5 cellular contexts compared by ENCODE assay signal in the genomic region with DNA sequence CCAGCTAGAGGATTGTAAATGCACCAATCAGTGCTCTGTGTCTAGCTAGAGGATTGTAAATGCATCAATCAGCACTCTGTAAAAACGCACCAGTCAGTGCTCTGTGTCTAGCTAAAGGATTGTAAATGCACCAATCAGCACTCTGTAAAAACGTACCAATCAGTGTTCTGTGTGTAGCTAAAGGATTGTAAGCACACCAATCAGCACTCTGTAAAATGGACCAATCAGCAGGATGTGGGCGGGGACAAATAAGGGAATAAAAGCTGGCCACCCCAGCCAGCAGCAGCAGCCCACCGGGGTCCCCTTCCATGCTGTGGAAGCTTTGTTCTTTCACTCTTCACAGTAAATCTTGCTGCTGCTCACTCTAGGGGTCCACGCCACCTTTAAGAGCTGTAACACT.
A peak's percentile ranks its signal among the peaks of the same experiment; 100 is the strongest.
DNase-seq lines count a peak whose midpoint lies in the region; ATAC-seq, FAIRE-seq and TF ChIP-seq lines count a peak whose summit lies in the region.
"Not testable (repeated sequence)": the region's sequence is repeated elsewhere in the genome, so short reads cannot be mapped to it uniquely, and the experiment has no call there.

No MANE protein-coding gene starts in this region.

- peak overlapping the region; percentile 63 for H3K4me2 ChIP-seq in BLaER1
- not testable (repeated sequence) for H3K4me2 ChIP-seq in K562 (ENCODE audit: insufficient read depth, low read length); HepG2 (ENCODE audit: low read depth, low read length)

- FAIRE-seq in K562 (lab: Jason Lieb, UNC); HepG2 (lab: Jason Lieb, UNC): not testable (repeated sequence)

- POLR2A ChIA-PET in Panc1 (lab: Charles Lee) = not testable (repeated sequence)
- POLR2A ChIA-PET in K562 (lab: Yijun Ruan, JAX) (interaction anchor here (1.2 kb wide), 1 partner anchor 12 kb away, joined by 3 read pairs; no protein-coding TSS in a partner anchor), HepG2 (lab: Yijun Ruan, JAX) (interaction anchor here (1.4 kb wide), 1 partner anchor 32 kb away, joined by 3 read pairs; no protein-coding TSS in a partner anchor)

- TF ChIP-seq POLR2A in K562 (conservative IDR thresholded peaks at IDR 0.05); HepG2 (IDR thresholded peaks at IDR 0.05; ENCODE audit: insufficient read depth in 1 of 2, low read depth in 2 of 2, low read length in 2 of 2): not testable (repeated sequence)

- not testable (repeated sequence) for H3K27me3 ChIP-seq in BLaER1; Panc1 (ENCODE audit: control insufficient read depth, insufficient read depth, low read length); K562 (ENCODE audit: control insufficient read depth in 2 of 2, insufficient read depth in 2 of 2, low read length in 2 of 2); HepG2 (ENCODE audit: control insufficient read depth in 1 of 2, insufficient read depth in 2 of 2, low read length in 2 of 2); tibial artery

- not testable (repeated sequence) for H3K36me3 ChIP-seq in BLaER1; Panc1 (ENCODE audit: control insufficient read depth, insufficient read depth, low read length); K562 (ENCODE audit: control insufficient read depth, insufficient read depth, low read length); HepG2 (replicated peaks in 1 of 2; ENCODE audit: control insufficient read depth in 1 of 2, insufficient read depth in 2 of 2, low read length in 2 of 2); tibial artery

- WGBS in K562 (ENCODE audit: insufficient coverage, low coverage, missing lambda C conversion rate) = 4% methylated on average over 4 of the region's 5 CpGs
- WGBS in HepG2 (ENCODE audit: low lambda C conversion rate) = 75% methylated on average over 5 of the region's 5 CpGs

- not testable (repeated sequence) for H2AFZ ChIP-seq in K562 (ENCODE audit: low read depth, low read length); HepG2 (ENCODE audit: low read length)

- H3K4me1 ChIP-seq in BLaER1; Panc1 (ENCODE audit: control insufficient read depth, insufficient read depth, low read length); K562 (replicated peaks in 1 of 2; ENCODE audit: control insufficient read depth in 2 of 2, insufficient read depth in 2 of 2, low read length in 2 of 2): not testable (repeated sequence)
- H3K4me1 ChIP-seq in HepG2 (ENCODE audit: insufficient read depth, low read length) (peaks cover 10% of the 10 kb centered on the region), tibial artery (peaks cover 0 to 13% (median 0%) of the 10 kb centered on the region in 4 donors)

- H3K9me3 ChIP-seq in BLaER1; Panc1 (ENCODE audit: control insufficient read depth, insufficient read depth, low read depth, low read length); K562 (replicated peaks; ENCODE audit: control insufficient read depth, insufficient read depth, low read depth, low read length); HepG2 (ENCODE audit: low read length); tibial artery: not testable (repeated sequence)

- not testable (repeated sequence) for H3K9ac ChIP-seq in BLaER1; K562 (ENCODE audit: insufficient read depth in 1 of 2, low read depth in 2 of 2, low read length in 2 of 2); HepG2 (ENCODE audit: insufficient read depth, low read depth, low read length)

- CTCF ChIA-PET in Panc1 (lab: Charles Lee) = interaction anchor here (0.5 kb wide), 1 partner anchor 187 kb away, joined by 3 read pairs; no protein-coding TSS in a partner anchor
- CTCF ChIA-PET in K562 (lab: Yijun Ruan, JAX; ENCODE audit: low intra/inter-chr PET ratio); HepG2 (lab: Yijun Ruan, JAX; ENCODE audit: low intra/inter-chr PET ratio, low total read pairs): not testable (repeated sequence)

- H3K9me1 ChIP-seq in K562 (ENCODE audit: control insufficient read depth, insufficient read depth, low read length) = not testable (repeated sequence)

- H3K79me2 ChIP-seq in K562 (ENCODE audit: control insufficient read depth, insufficient read depth, low read length); HepG2 (ENCODE audit: insufficient read depth, low read length): not testable (repeated sequence)

- in situ Hi-C loops in Panc1 (cut with HindIII; ENCODE audit: low pct_unique_long_range_greater_than_20kb, low sequenced_read_pairs); K562 (cut with MboI); HepG2 (cut with HindIII; ENCODE audit: extremely low pct_ligation_motif_present, low pct_unique_long_range_greater_than_20kb): not testable (repeated sequence)

- H3K4me3 ChIP-seq in BLaER1; Panc1 (ENCODE audit: low read depth in 2 of 2, low read length in 2 of 2); K562; HepG2 (replicated peaks in 1 of 3; ENCODE audit: insufficient read depth in 1 of 3, low read depth in 2 of 3, low read length in 3 of 3); tibial artery: not testable (repeated sequence)

- intact Hi-C loops in Panc1 (cut with micrococcal nuclease; ENCODE audit: unreplicated experiment); K562 (cut with micrococcal nuclease); HepG2 (cut with micrococcal nuclease; ENCODE audit: unreplicated experiment); tibial artery (cut with DNase I; ENCODE audit: low total_unique reads): not testable (repeated sequence)

- TF ChIP-seq RAD21 in K562 (CRISPR knock-in tag; conservative IDR thresholded peaks at IDR 0.05 in 1 of 2, IDR thresholded peaks at IDR 0.05 in 1 of 2); HepG2 (CRISPR knock-in tag; IDR thresholded peaks at IDR 0.05): not testable (repeated sequence)

- DNase-seq in Panc1 (ENCODE audit: low read depth, low spot score); K562 (ENCODE audit: extremely low read depth in 1 of 4, low spot score in 3 of 4); HepG2 (ENCODE audit: low spot score); tibial artery: not testable (repeated sequence)

- TF ChIP-seq EP300 in K562 (IDR thresholded peaks at IDR 0.05; ENCODE audit: low read length); HepG2 (IDR thresholded peaks at IDR 0.05; ENCODE audit: low read depth in 2 of 2, low read length in 2 of 2); HepG2 (CRISPR knock-in tag; IDR thresholded peaks at IDR 0.05; ENCODE audit: borderline replicate concordance): not testable (repeated sequence)

- H3K27ac ChIP-seq in BLaER1; K562 (ENCODE audit: extremely low read depth, low read depth, low read length); HepG2 (ENCODE audit: extremely low read length, insufficient read depth, low read length): not testable (repeated sequence)
- H3K27ac ChIP-seq in Panc1 (ENCODE audit: low read length) (peak overlapping the region; percentile 87), tibial artery (peak overlapping the region; percentile 50 to 54)

- not testable (repeated sequence) for TF ChIP-seq CTCF in Panc1 (IDR thresholded peaks at IDR 0.05); K562 (IDR thresholded peaks at IDR 0.05 in 2 of 3, conservative IDR thresholded peaks at IDR 0.05 in 1 of 3; ENCODE audit: insufficient read depth in 2 of 3, low read depth in 1 of 3, low read length in 3 of 3); HepG2 (CRISPR knock-in tag; IDR thresholded peaks at IDR 0.05); tibial artery (IDR thresholded peaks at IDR 0.05)

- not testable (repeated sequence) for ATAC-seq in Panc1, K562, HepG2

- H4K20me1 ChIP-seq in BLaER1; K562 (replicated peaks; ENCODE audit: control insufficient read depth, insufficient read depth, low read length); HepG2 (ENCODE audit: insufficient read depth, low read length): not testable (repeated sequence)

- BruUV-seq in Panc1 (replicated peaks; lab: Mats Ljungman, UMichigan); K562 (replicated peaks; lab: Mats Ljungman, UMichigan); HepG2 (replicated peaks; lab: Mats Ljungman, UMichigan): not testable (repeated sequence)

TF ChIP-seq in K562, 482 proteins besides CTCF, POLR2A, EP300 and RAD21:
- peak; percentile 52 for TF ChIP-seq NFYB (IDR thresholded peaks at IDR 0.05; ENCODE audit: extremely low read depth, insufficient read length)
TF ChIP-seq in K562: peak in this region for 1; not testable (repeated sequence) for 481.

TF ChIP-seq in HepG2, 621 proteins besides CTCF, POLR2A, EP300 and RAD21:
- TF ChIP-seq NFYC (CRISPR knock-in tag; IDR thresholded peaks at IDR 0.05) (peak; percentile 48; the same call in 1 of the 2 replicates), NFYB (CRISPR knock-in tag; IDR thresholded peaks at IDR 0.05) (peak; percentile 67)
